ENCODE assay signal across 10 cellular contexts in the genomic region with DNA sequence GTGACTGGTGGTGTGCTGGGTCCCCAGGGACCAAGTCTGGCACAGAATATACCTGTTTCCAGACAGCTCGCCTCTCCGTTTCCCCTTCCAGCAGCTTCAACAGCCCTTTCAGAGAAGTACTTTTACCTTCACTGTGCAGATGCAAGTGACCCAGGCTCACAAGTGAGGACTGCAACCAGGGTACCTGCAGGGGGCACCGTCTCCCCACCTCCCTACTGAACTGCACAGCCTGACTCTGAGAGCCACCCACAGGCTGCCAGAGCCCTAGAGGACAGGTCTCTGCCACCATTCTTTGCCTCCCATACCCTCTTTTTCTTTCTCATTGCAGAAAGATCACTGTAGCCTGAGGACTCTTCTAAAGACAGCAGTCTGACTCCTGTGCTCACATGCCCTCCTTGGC. TPM values are rescaled to one million over a fixed set of nuclear protein-coding genes. Genes with fewer than 3 reads are reported as not detected.
DNase-seq lines count a peak whose midpoint lies in the region; ATAC-seq and TF ChIP-seq lines count a peak whose summit lies in the region.
"Had no signal": no experiment of that assay in that cellular context is flagged by ENCODE, and none has a peak within 500 bp of the region (broad histone marks: within the 10 kb centered on the region; RNA-seq: fewer than 3 reads in every experiment).

No MANE protein-coding gene starts in this region.

- no peaks in the 10 kb centered on the region for H3K9me3 ChIP-seq in A673 (ENCODE audit: low read depth, low read length, poor library complexity, severe bottlenecking)
- no peaks in the 10 kb centered on the region for H3K9me3 ChIP-seq in fibroblast of lung (ENCODE audit: control insufficient read depth, insufficient read depth, low read depth, low read length)
- H3K9me3 ChIP-seq in gastroesophageal sphincter, result no peaks in the 10 kb centered on the region

- POLR2A ChIA-PET in A673 (lab: Charles Lee; ENCODE audit: low non-redundant PET), result no interaction called here

- H3K79me2 ChIP-seq in fibroblast of lung (ENCODE audit: control insufficient read depth, insufficient read depth, low read length), result no peaks in the 10 kb centered on the region

- TF ChIP-seq EP300 in gastroesophageal sphincter (IDR thresholded peaks at IDR 0.05), result no peak

- BruUV-seq in A673 (replicated peaks; lab: Mats Ljungman, UMichigan), result no TSS peak

- H3K27me3 ChIP-seq in A673 (replicated peaks; ENCODE audit: insufficient read depth, low read depth, low read length, poor library complexity) (peaks cover 34% of the 10 kb centered on the region), fibroblast of lung (ENCODE audit: control insufficient read depth, insufficient read depth, low read length) (peaks cover 2% of the 10 kb centered on the region), gastroesophageal sphincter (no peaks in the 10 kb centered on the region)

- H3K27ac ChIP-seq in A673 (ENCODE audit: low read depth, low read length, poor library complexity, severe bottlenecking) (no peak overlapping the region), fibroblast of lung (ENCODE audit: insufficient read depth, low read length) (no peak overlapping the region), gastroesophageal sphincter (peak overlapping the region in 2 of 4 donors; percentile 49 to 59)

- intact Hi-C loops in A673 (cut with micrococcal nuclease; ENCODE audit: unreplicated experiment), result loop anchor here (10.0 kb wide), 1 partner anchor 895 kb away; no protein-coding TSS in a partner anchor

- TF ChIP-seq CTCF in A673 (conservative IDR thresholded peaks at IDR 0.05; ENCODE audit: low read depth, low read length) (peak; percentile 49), GM12865 (IDR thresholded peaks at IDR 0.05; ENCODE audit: insufficient read depth, low read depth, low read length, missing control alignments) (peak; percentile 22), fibroblast of lung (conservative IDR thresholded peaks at IDR 0.05 in 1 of 2, IDR thresholded peaks at IDR 0.05 in 1 of 2; ENCODE audit: low read depth in 1 of 2, low read length in 2 of 2) (peak; percentile 14 to 26), gastroesophageal sphincter (IDR thresholded peaks at IDR 0.05) (no peak)

- no peaks in the 10 kb centered on the region for H4K20me1 ChIP-seq in fibroblast of lung (ENCODE audit: control insufficient read depth, extremely low read depth, insufficient read depth, low read length)

- peak; percentile 27 for DNase-seq in A673 (ENCODE audit: low spot score)
- peak; percentile 31 for DNase-seq in GM12865 (ENCODE audit: low read depth)
- peak; percentile 3 for DNase-seq in NCI-H526 treated with DMSO at 0.1 percent for 48 hours (lab: John Stamatoyannopoulos, UW)
- peak in 1 of 2 donors; percentile 2 for DNase-seq in fibroblast of lung (ENCODE audit: low read depth in 2 of 2)
- no peak for DNase-seq in COR-L47 (lab: John Stamatoyannopoulos, UW)

- H3K36me3 ChIP-seq in A673 (ENCODE audit: insufficient read depth, low read length, poor library complexity, severe bottlenecking), result no peaks in the 10 kb centered on the region
- H3K36me3 ChIP-seq in fibroblast of lung (ENCODE audit: control insufficient read depth, insufficient read depth, low read length), result no peaks in the 10 kb centered on the region
- H3K36me3 ChIP-seq in gastroesophageal sphincter, result no peaks in the 10 kb centered on the region

- H3K4me2 ChIP-seq in fibroblast of lung (ENCODE audit: extremely low read depth, insufficient read depth, low read length), result no peak overlapping the region

- H3K4me1 ChIP-seq in A673 (ENCODE audit: insufficient read depth, low read length, poor library complexity, severe bottlenecking), result no peaks in the 10 kb centered on the region
- no peaks in the 10 kb centered on the region for H3K4me1 ChIP-seq in fibroblast of lung (ENCODE audit: control insufficient read depth, extremely low read depth, insufficient read depth, low read length)
- peaks cover 0 to 49% (median 16%) of the 10 kb centered on the region in 3 donors for H3K4me1 ChIP-seq in gastroesophageal sphincter

- H3K4me3 ChIP-seq in A673 (ENCODE audit: low read depth, low read length, poor library complexity, severe bottlenecking) (no peak overlapping the region), GM12865 (ENCODE audit: low read depth, low read length) (no peak overlapping the region), fibroblast of lung (replicated peaks in 1 of 4; ENCODE audit: control extremely low read depth in 1 of 4, insufficient read depth in 1 of 4, low read depth in 3 of 4, low read length in 4 of 4) (no peak overlapping the region), gastroesophageal sphincter (no peak overlapping the region)

- ATAC-seq in GM18505 (IDR thresholded peaks at IDR 0.05; ENCODE audit: unreplicated experiment), result no peak
- no peak for ATAC-seq in GM21528 (IDR thresholded peaks at IDR 0.05; ENCODE audit: low FRiP score, unreplicated experiment)
- no peak for ATAC-seq in gastroesophageal sphincter

- H2AFZ ChIP-seq in fibroblast of lung (ENCODE audit: low read length), result no peak overlapping the region

- CTCF ChIA-PET in A673 (lab: Charles Lee), result no interaction called here

- no peak for TF ChIP-seq POLR2A in GM18505 (IDR thresholded peaks at IDR 0.05; ENCODE audit: borderline replicate concordance, extremely low read depth, insufficient read depth, insufficient read length)
- TF ChIP-seq POLR2A in gastroesophageal sphincter (IDR thresholded peaks at IDR 0.05), result no peak

- no peak overlapping the region for H3K9ac ChIP-seq in fibroblast of lung (ENCODE audit: insufficient read depth, low read length)

- whole genome bisulfite sequencing in gastroesophageal sphincter (ENCODE audit: low coverage in 1 of 2), 2 donors, result 90% methylated on average over 2 of the region's 3 CpGs; no CpG with 5 or more reads in 1 of the 2 donors

RNA-seq across cellular contexts. Expression of a gene that starts 15.4 kb away (rescaled TPM):
- total RNA-seq in A673 (2021), result not detected in 2 replicates
- not detected in 2 replicates for total RNA-seq in fibroblast of lung
- not detected in 2 replicates for polyA plus RNA-seq in fibroblast of lung
- not detected in 2 replicates for polyA plus RNA-seq in fibroblast of lung (2012)
- not detected in 2 replicates for polyA minus RNA-seq in fibroblast of lung (ENCODE audit: low replicate concordance)
- not detected for total RNA-seq in gastroesophageal sphincter
- total RNA-seq: dermis microvascular lymphatic vessel endothelial cell, mesenteric fat pad had no signal

RNA-seq across cellular contexts. Expression of a gene that starts 45.8 kb away (rescaled TPM):
- not detected in 2 replicates for total RNA-seq in A673 (2021)
- not detected in 2 replicates for total RNA-seq in fibroblast of lung
- polyA plus RNA-seq in fibroblast of lung, result not detected in 2 replicates
- not detected in 2 replicates for polyA plus RNA-seq in fibroblast of lung (2012)
- not detected in 2 replicates for polyA minus RNA-seq in fibroblast of lung (ENCODE audit: low replicate concordance)
- total RNA-seq in gastroesophageal sphincter, result under 1 TPM in 1 of 4 donors, not detected in 3; 0.27 TPM
- total RNA-seq: dermis microvascular lymphatic vessel endothelial cell, mesenteric fat pad had no signal

Comparison
In these comparisons a context has a peak if more than half of its experiments do, and no peak if none do; other contexts are left out.
1. CTCF ChIP-seq: peak in A673 (single experiment), GM12865 (single experiment) and fibroblast of lung (2 of 2); none in gastroesophageal sphincter (0 of 4).